ENCODE assay signal across 9 cellular contexts in genomic region chr14:81400852-81401251, GRCh38. TPM values are rescaled to one million over a fixed set of nuclear protein-coding genes. Genes with fewer than 3 reads are reported as not detected.
DNase-seq lines count a peak whose midpoint lies in the region; ATAC-seq and TF ChIP-seq lines count a peak whose summit lies in the region.
"Had no signal": no experiment of that assay in that cellular context is flagged by ENCODE, and none has a peak within 500 bp of the region (broad histone marks: within the 10 kb centered on the region; RNA-seq: fewer than 3 reads in every experiment).

No MANE protein-coding gene starts in this region.

- no peak overlapping the region for H3K4me3 Mint-ChIP-seq in activated naive CD8-positive, alpha-beta T cell treated with anti-CD3 and anti-CD28 coated beads, Interleukin-2, amount 50 U/mL, for 24 hours
- H3K4me3 Mint-ChIP-seq in activated naive CD8-positive, alpha-beta T cell treated with anti-CD3 and anti-CD28 coated beads for 36 hours, result no peak overlapping the region

- peaks cover 4% of the 10 kb centered on the region for H3K9me3 Mint-ChIP-seq in activated naive CD8-positive, alpha-beta T cell treated with anti-CD3 and anti-CD28 coated beads, Interleukin-2, amount 50 U/mL, for 24 hours
- peaks cover 4% of the 10 kb centered on the region for H3K9me3 Mint-ChIP-seq in activated naive CD8-positive, alpha-beta T cell treated with anti-CD3 and anti-CD28 coated beads for 36 hours

- no peak overlapping the region for H3K4me3 ChIP-seq in fibroblast of the aortic adventitia (ENCODE audit: low read depth, low read length)
- H3K4me3 ChIP-seq: GM12878 had no signal

- peaks cover 22% of the 10 kb centered on the region for H3K4me1 Mint-ChIP-seq in activated naive CD8-positive, alpha-beta T cell treated with anti-CD3 and anti-CD28 coated beads, Interleukin-2, amount 50 U/mL, for 24 hours
- H3K4me1 Mint-ChIP-seq in activated naive CD8-positive, alpha-beta T cell treated with anti-CD3 and anti-CD28 coated beads for 36 hours, result peaks cover 12% of the 10 kb centered on the region

- peaks cover 21% of the 10 kb centered on the region for H3K27me3 Mint-ChIP-seq in activated naive CD8-positive, alpha-beta T cell treated with anti-CD3 and anti-CD28 coated beads, Interleukin-2, amount 50 U/mL, for 24 hours
- H3K27me3 Mint-ChIP-seq in activated naive CD8-positive, alpha-beta T cell treated with anti-CD3 and anti-CD28 coated beads for 36 hours, result peaks cover 9% of the 10 kb centered on the region

- TF ChIP-seq CTCF in fibroblast of the aortic adventitia (IDR thresholded peaks at IDR 0.05; ENCODE audit: insufficient read depth, low read length), result no peak

- H3K27ac Mint-ChIP-seq in activated naive CD8-positive, alpha-beta T cell treated with anti-CD3 and anti-CD28 coated beads, Interleukin-2, amount 50 U/mL, for 24 hours, result no peak overlapping the region
- no peak overlapping the region for H3K27ac Mint-ChIP-seq in activated naive CD8-positive, alpha-beta T cell treated with anti-CD3 and anti-CD28 coated beads for 36 hours

- ATAC-seq in activated naive CD8-positive, alpha-beta T cell treated with anti-CD3 and anti-CD28 coated beads, Interleukin-2, amount 50 U/mL, for 24 hours, result peak; percentile 27
- ATAC-seq in HG03439 (IDR thresholded peaks at IDR 0.05; ENCODE audit: unreplicated experiment), result no peak
- ATAC-seq: GM12878 had no signal

- peak; percentile 12 for DNase-seq in activated naive CD8-positive, alpha-beta T cell treated with anti-CD3 and anti-CD28 coated beads, Interleukin-2, amount 50 U/mL, for 24 hours
- no peak for DNase-seq in activated naive CD8-positive, alpha-beta T cell treated with anti-CD3 and anti-CD28 coated beads for 36 hours
- peak; percentile 77 for DNase-seq in OCI-M1 (lab: John Stamatoyannopoulos, UW)
- peak; percentile 99 for DNase-seq in fibroblast of the aortic adventitia (ENCODE audit: low read depth)
- DNase-seq in stimulated activated CD4-positive, alpha-beta T cell treated with anti-CD3 and anti-CD28 coated beads, Interleukin-4, amount 100 ng/mL, for 48 hours (ENCODE audit: low read depth in 2 of 2), result peak; percentile 14 to 15
- no peak for DNase-seq in SK-N-DZ (ENCODE audit: low spot score)
- no peak for DNase-seq in SHP77 treated with DMSO at 0.1 percent for 48 hours (lab: John Stamatoyannopoulos, UW)

- no peaks in the 10 kb centered on the region for H3K36me3 Mint-ChIP-seq in activated naive CD8-positive, alpha-beta T cell treated with anti-CD3 and anti-CD28 coated beads, Interleukin-2, amount 50 U/mL, for 24 hours (ENCODE audit: low read depth)
- H3K36me3 Mint-ChIP-seq in activated naive CD8-positive, alpha-beta T cell treated with anti-CD3 and anti-CD28 coated beads for 36 hours, result no peaks in the 10 kb centered on the region

RNA-seq across cellular contexts. Expression of gene STON2, which starts 0.7 kb away (rescaled TPM):
- under 1 TPM; 0.30 to 0.37 TPM for total RNA-seq in activated naive CD8-positive, alpha-beta T cell treated with anti-CD3 and anti-CD28 coated beads for 36 hours
- total RNA-seq in fibroblast of the aortic adventitia (ENCODE audit: low replicate concordance), result 3.3 and 4.5 TPM in 2 replicates
- 11.4 and 14.4 TPM in 2 replicates for polyA plus RNA-seq in SK-N-DZ (2014; cell fraction: cytosol; rRNA removed)
- 7.1 and 10.5 TPM in 2 replicates for polyA plus RNA-seq in SK-N-DZ (2014; cell fraction: nucleus; rRNA removed)

Comparison
In these comparisons a context has a peak if more than half of its experiments do, and no peak if none do; other contexts are left out.
1. DNase-seq: peak in activated naive CD8-positive, alpha-beta T cell treated with anti-CD3 and anti-CD28 coated beads, Interleukin-2, amount 50 U/mL, for 24 hours (single experiment), OCI-M1 (single experiment), fibroblast of the aortic adventitia (single experiment) and stimulated activated CD4-positive, alpha-beta T cell treated with anti-CD3 and anti-CD28 coated beads, Interleukin-4, amount 100 ng/mL, for 48 hours (2 of 2); none in activated naive CD8-positive, alpha-beta T cell treated with anti-CD3 and anti-CD28 coated beads for 36 hours (single experiment), SK-N-DZ (single experiment) and SHP77 treated with DMSO at 0.1 percent for 48 hours (single experiment).